8 cellular contexts compared by ENCODE assay signal in genomic region chr4:143375326-143376073, GRCh38. TPM values are rescaled to one million over a fixed set of nuclear protein-coding genes. Genes with fewer than 3 reads are reported as not detected.
A peak's percentile ranks its signal among the peaks of the same experiment; 100 is the strongest.
DNase-seq lines count a peak whose midpoint lies in the region; ATAC-seq and TF ChIP-seq lines count a peak whose summit lies in the region.

No MANE protein-coding gene starts in this region.

- peaks cover 9% of the 10 kb centered on the region for H3K4me1 Mint-ChIP-seq in Calu3 (ENCODE audit: low read depth, unreplicated experiment)

- no peak overlapping the region for H3K27ac Mint-ChIP-seq in Calu3 (ENCODE audit: unreplicated experiment)

- H3K9me2 ChIP-seq in SK-N-SH, result no peaks in the 10 kb centered on the region

- H3K9me3 ChIP-seq in SK-N-SH (no peaks in the 10 kb centered on the region), spleen (no peaks in the 10 kb centered on the region)

- H3K36me3 Mint-ChIP-seq in Calu3 (ENCODE audit: insufficient read depth, unreplicated experiment), result no peaks in the 10 kb centered on the region

- H3K4me3 Mint-ChIP-seq in Calu3 (ENCODE audit: low read depth, unreplicated experiment), result no peak overlapping the region

- no peak overlapping the region for H2AFZ ChIP-seq in SK-N-SH (ENCODE audit: low read depth)

- no peaks in the 10 kb centered on the region for H3K9me3 Mint-ChIP-seq in Calu3 (ENCODE audit: low read depth, unreplicated experiment)

- TF ChIP-seq EP300 in SK-N-SH (IDR thresholded peaks at IDR 0.05; ENCODE audit: borderline replicate concordance in 1 of 2, low read depth in 1 of 2, low read length in 1 of 2), result no peak

- intact Hi-C loops in Calu3 (cut with micrococcal nuclease; ENCODE audit: unreplicated experiment) (loop anchor here (5.0 kb wide), 1 partner anchor 107 kb away; no protein-coding TSS in a partner anchor), head of caudate nucleus (cut with DNase I) (loop anchor here (5.0 kb wide), 2 partner anchors 38 to 107 kb away; partner anchors contain the start of gene GAB1), spleen (cut with DNase I; ENCODE audit: low total_unique reads) (no loop called here)

- H3K4me2 ChIP-seq in SK-N-SH, result no peak overlapping the region

- peaks cover 5% of the 10 kb centered on the region for H4K20me1 ChIP-seq in SK-N-SH (ENCODE audit: insufficient read depth)

- no peaks in the 10 kb centered on the region for H3K27me3 Mint-ChIP-seq in Calu3 (ENCODE audit: unreplicated experiment)

- H3K4me1 ChIP-seq in SK-N-SH (ENCODE audit: control insufficient read depth in 1 of 2, insufficient read depth in 2 of 2, low read depth in 1 of 2, low read length in 1 of 2) (peaks cover 12 to 20% of the 10 kb centered on the region in 2 experiments; a peak in 3 of 4 replicates), spleen (peaks cover 21 to 74% (median 43%) of the 10 kb centered on the region in 6 donors)

- peaks cover 66% of the 10 kb centered on the region for H3K79me2 ChIP-seq in SK-N-SH (ENCODE audit: insufficient read depth)

- no peaks in the 10 kb centered on the region for H3K27me3 ChIP-seq in SK-N-SH (ENCODE audit: insufficient read depth)
- H3K27me3 ChIP-seq in spleen (replicated peaks in 1 of 7), result no peaks in the 10 kb centered on the region

- no peak overlapping the region for H3K9ac ChIP-seq in SK-N-SH

- H3K27ac ChIP-seq in SK-N-SH (ENCODE audit: low read depth in 2 of 2, low read length in 1 of 2), result no peak overlapping the region
- peak overlapping the region in 2 of 8 donors; percentile 68 to 78 for H3K27ac ChIP-seq in spleen

- TF ChIP-seq POLR2A in spleen (IDR thresholded peaks at IDR 0.05), result no peak

- CTCF ChIA-PET in Calu3 (lab: Charles Lee), result no interaction called here
- CTCF ChIA-PET in SK-N-SH (lab: Yijun Ruan, JAX), result interaction anchor here (0.5 to 2.0 kb wide), 14 partner anchors 10 to 153 kb away, joined by 3 to 10 read pairs (median 3); partner anchors contain the start of gene GAB1

- H3K4me3 ChIP-seq in SK-N-SH (ENCODE audit: low read depth in 2 of 2, low read length in 1 of 2) (no peak overlapping the region), spleen (no peak overlapping the region)

- peak; percentile 52 for ATAC-seq in GM18867 (IDR thresholded peaks at IDR 0.05; ENCODE audit: unreplicated experiment)
- ATAC-seq in HG03064 (IDR thresholded peaks at IDR 0.05; ENCODE audit: low read depth, unreplicated experiment), result peak; percentile 34

- no TSS peak for BruUV-seq in Calu3 (replicated peaks; lab: Mats Ljungman, UMichigan)

- no peaks in the 10 kb centered on the region for H3F3A ChIP-seq in SK-N-SH (replicated peaks; ENCODE audit: insufficient read depth)

- POLR2A ChIA-PET in SK-N-SH (lab: Yijun Ruan, JAX), result no interaction called here

- DNase-seq in Calu3 (peak; percentile 36), SK-N-SH (peak; percentile 39), head of caudate nucleus (peak; percentile 26 to 90 (median 74)), spleen (peak; percentile 81), HCEC 1CT (no peak), cerebellar nuclear complex (lab: John Stamatoyannopoulos, UW) (no peak)

- 68% methylated on average over 6 of the region's 6 CpGs for WGBS in SK-N-SH (ENCODE audit: low lambda C conversion rate)
- 57 to 72% (median 64%) methylated on average over 6 of the region's 6 CpGs for WGBS in spleen, 5 donors

- peak; percentile 75 for TF ChIP-seq RAD21 in SK-N-SH (IDR thresholded peaks at IDR 0.05; ENCODE audit: low read length)

- TF ChIP-seq CTCF in Calu3 (IDR thresholded peaks at IDR 0.05; ENCODE audit: unreplicated experiment) (peak; percentile 23), SK-N-SH (IDR thresholded peaks at IDR 0.05) (peak; percentile 57), spleen (IDR thresholded peaks at IDR 0.05 in 8 of 11, conservative IDR thresholded peaks at IDR 0.05 in 3 of 11) (peak in 10 of 11 experiments; percentile 22 to 66 (median 41))

- no peaks in the 10 kb centered on the region for H3K36me3 ChIP-seq in SK-N-SH (replicated peaks in 1 of 2; ENCODE audit: control insufficient read depth in 1 of 2, insufficient read depth in 2 of 2, low read length in 1 of 2)
- no peaks in the 10 kb centered on the region for H3K36me3 ChIP-seq in spleen

TF ChIP-seq in SK-N-SH, 30 proteins besides CTCF, POLR2A, EP300 and RAD21:
- TF ChIP-seq CHD2 (IDR thresholded peaks at IDR 0.05; ENCODE audit: low read length, partially characterized antibody) (no peak), MXI1 (IDR thresholded peaks at IDR 0.05; ENCODE audit: low read depth, low read length) (no peak), TCF12 (IDR thresholded peaks at IDR 0.05) (no peak), FOXM1 (IDR thresholded peaks at IDR 0.05; ENCODE audit: low read depth) (no peak), NRF1 (IDR thresholded peaks at IDR 0.05; ENCODE audit: low read depth, low read length) (no peak), SMC3 (IDR thresholded peaks at IDR 0.05; ENCODE audit: low read depth, low read length) (peak; percentile 59)
TF ChIP-seq in SK-N-SH: peak in this region for 1.

RNA-seq across cellular contexts. Expression of gene GAB1, which starts 38.8 kb away (rescaled TPM):
- total RNA-seq in Calu3 (2022) (8.8 and 13.4 TPM in 2 replicates), spleen (10 to 100 TPM; 21.6 to 53.6 (median 33.1) TPM)
- polyA plus RNA-seq in SK-N-SH (2012; rRNA removed) (3.7 and 4.4 TPM in 2 replicates), spleen (1 to 10 TPM; 1.6 to 4.7 (median 3.1) TPM)
- polyA plus RNA-seq in SK-N-SH (2012; cell fraction: cytosol; rRNA removed), result 4.0 and 4.1 TPM in 2 replicates
- polyA plus RNA-seq in SK-N-SH (2012; cell fraction: nucleus; rRNA removed), result 6.2 and 7.7 TPM in 2 replicates

Comparison
In these comparisons a context has a peak if more than half of its experiments do, and no peak if none do; other contexts are left out.
1. DNase-seq: peak in Calu3 (single experiment), SK-N-SH (single experiment), head of caudate nucleus (42 of 42) and spleen (single experiment); none in HCEC 1CT (single experiment) and cerebellar nuclear complex (0 of 2).
2. Peak in every context shown above with its lines, with median percentiles within 50 percentile points of each other: CTCF ChIP-seq.